9 cellular contexts compared by ENCODE assay signal in the genomic region with DNA sequence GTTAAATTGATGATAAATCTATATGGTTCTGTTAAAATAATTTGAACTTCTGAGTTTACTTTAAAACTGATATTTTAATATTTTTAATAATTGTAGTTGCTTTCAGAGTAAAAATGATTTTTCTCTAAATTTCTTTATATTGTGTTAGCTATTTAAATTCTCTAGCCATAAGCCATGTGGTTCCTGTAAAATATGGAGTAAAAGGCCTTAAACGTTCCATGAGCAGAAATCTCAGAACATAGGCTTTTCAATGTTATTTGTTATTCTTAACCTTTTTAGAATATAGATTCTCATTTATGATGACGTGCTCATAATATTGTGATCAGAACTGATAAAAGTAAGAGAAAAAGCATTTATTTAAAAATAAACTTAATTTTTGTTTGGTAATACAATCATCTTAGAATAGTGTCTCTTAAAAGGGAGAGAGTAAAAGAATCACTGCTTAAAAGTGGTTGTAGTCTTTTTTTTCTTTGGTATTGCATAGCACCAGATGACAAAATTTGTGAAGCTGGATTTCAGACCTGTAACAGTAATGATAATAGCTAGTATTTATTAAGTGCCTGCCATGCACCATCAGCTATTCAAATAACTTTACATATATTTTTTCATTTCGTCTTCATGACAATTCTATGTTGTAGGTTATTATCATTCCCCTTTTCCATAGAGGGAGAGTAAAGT. TPM values are rescaled to one million over a fixed set of nuclear protein-coding genes. Genes with fewer than 3 reads are reported as not detected.
A peak's percentile ranks its signal among the peaks of the same experiment; 100 is the strongest.
DNase-seq lines count a peak whose midpoint lies in the region; ATAC-seq and TF ChIP-seq lines count a peak whose summit lies in the region.
"Had no signal": no experiment of that assay in that cellular context is flagged by ENCODE, and none has a peak within 500 bp of the region (broad histone marks: within the 10 kb centered on the region; RNA-seq: fewer than 3 reads in every experiment).

No MANE protein-coding gene starts in this region.

- POLR2A ChIA-PET in activated CD4-positive, alpha-beta T cell treated with anti-CD3 and anti-CD28 coated beads, Interleukin-2, amount 10 ng/mL, durations not matched to agents 7 days and 5 days (lab: Charles Lee) = no interaction called here

- no peak overlapping the region for H3K27ac Mint-ChIP-seq in activated CD4-positive, alpha-beta T cell treated with anti-CD3 and anti-CD28 coated beads, Interleukin-2, amount 10 ng/mL, durations not matched to agents 7 days and 5 days

- intact Hi-C loops in ascending aorta (cut with DNase I) = loop anchor here (5.0 to 10.0 kb wide), 3 partner anchors 129 to 344 kb away; partner anchors contain the start of gene FZD7
- intact Hi-C loops in tibial artery (cut with DNase I; ENCODE audit: low total_unique reads) = loop anchor here (5.0 to 10.0 kb wide), 2 partner anchors 104 to 346 kb away; partner anchors contain the start of gene FZD7

- DNase-seq in activated CD4-positive, alpha-beta T cell treated with anti-CD3 and anti-CD28 coated beads, Interleukin-2, amount 10 ng/mL, durations not matched to agents 7 days and 5 days = no peak
- DNase-seq in activated CD4-positive, alpha-beta T cell treated with anti-CD3 and anti-CD28 coated beads for 1 hour = no peak
- DNase-seq in ascending aorta (ENCODE audit: low spot score in 2 of 2) = no peak
- peak; percentile 13 for DNase-seq in kidney tubule cell (ENCODE audit: low spot score)
- DNase-seq in tibial artery = no peak
- no peak for DNase-seq in cerebellar nuclear complex (lab: John Stamatoyannopoulos, UW)
- DNase-seq in nucleus accumbens (lab: John Stamatoyannopoulos, UW) = no peak
- DNase-seq: MV-4-11 had no signal

- peak overlapping the region; percentile 99 for H3K4me3 Mint-ChIP-seq in activated CD4-positive, alpha-beta T cell treated with anti-CD3 and anti-CD28 coated beads, Interleukin-2, amount 10 ng/mL, durations not matched to agents 7 days and 5 days

- peaks cover 10% of the 10 kb centered on the region for H3K27me3 Mint-ChIP-seq in activated CD4-positive, alpha-beta T cell treated with anti-CD3 and anti-CD28 coated beads, Interleukin-2, amount 10 ng/mL, durations not matched to agents 7 days and 5 days

- CTCF ChIA-PET in activated CD4-positive, alpha-beta T cell treated with anti-CD3 and anti-CD28 coated beads, Interleukin-2, amount 10 ng/mL, durations not matched to agents 7 days and 5 days (lab: Charles Lee) = interaction anchor here (1.4 kb wide), 1 partner anchor 10 kb away, joined by 4 read pairs; no protein-coding TSS in a partner anchor

- H3K27ac ChIP-seq in ascending aorta = peak overlapping the region; percentile 98 to 100
- peak overlapping the region; percentile 1 to 96 for H3K27ac ChIP-seq in tibial artery

- no peak for ATAC-seq in GM21526 (IDR thresholded peaks at IDR 0.05; ENCODE audit: low FRiP score, unreplicated experiment)

- peaks cover 34% of the 10 kb centered on the region for H3K4me1 Mint-ChIP-seq in activated CD4-positive, alpha-beta T cell treated with anti-CD3 and anti-CD28 coated beads, Interleukin-2, amount 10 ng/mL, durations not matched to agents 7 days and 5 days

- H3K4me1 ChIP-seq in ascending aorta = peaks cover 0 to 21% of the 10 kb centered on the region in 2 donors
- H3K4me1 ChIP-seq in tibial artery = peaks cover 0 to 48% (median 26%) of the 10 kb centered on the region in 4 donors

- H3K9me3 ChIP-seq in ascending aorta (no peaks in the 10 kb centered on the region), tibial artery (no peaks in the 10 kb centered on the region)

- TF ChIP-seq CTCF in ascending aorta (IDR thresholded peaks at IDR 0.05) (no peak), tibial artery (IDR thresholded peaks at IDR 0.05) (no peak)

- H3K36me3 ChIP-seq in ascending aorta (no peaks in the 10 kb centered on the region), tibial artery (no peaks in the 10 kb centered on the region)

- peaks cover 7% of the 10 kb centered on the region for H3K36me3 Mint-ChIP-seq in activated CD4-positive, alpha-beta T cell treated with anti-CD3 and anti-CD28 coated beads, Interleukin-2, amount 10 ng/mL, durations not matched to agents 7 days and 5 days (ENCODE audit: low read depth)

- H3K27me3 ChIP-seq in ascending aorta (no peaks in the 10 kb centered on the region), tibial artery (no peaks in the 10 kb centered on the region)

- no peaks in the 10 kb centered on the region for H3K9me3 Mint-ChIP-seq in activated CD4-positive, alpha-beta T cell treated with anti-CD3 and anti-CD28 coated beads, Interleukin-2, amount 10 ng/mL, durations not matched to agents 7 days and 5 days

- H3K4me3 ChIP-seq in ascending aorta = peak overlapping the region; percentile 97 to 98
- H3K4me3 ChIP-seq in tibial artery = peak overlapping the region; percentile 87 to 98

RNA-seq across cellular contexts. Expression of gene BMPR2, which starts 2.7 kb away (rescaled TPM):
- 10 to 100 TPM in 1 of 2 experiments, 1 to 10 TPM in 1; 9.8 to 11.1 TPM for total RNA-seq in activated CD4-positive, alpha-beta T cell treated with anti-CD3 and anti-CD28 coated beads, Interleukin-2, amount 10 ng/mL, durations not matched to agents 7 days and 5 days
- total RNA-seq in ascending aorta = 47.8 TPM
